26 cellular contexts compared by ENCODE assay signal in the genomic region with DNA sequence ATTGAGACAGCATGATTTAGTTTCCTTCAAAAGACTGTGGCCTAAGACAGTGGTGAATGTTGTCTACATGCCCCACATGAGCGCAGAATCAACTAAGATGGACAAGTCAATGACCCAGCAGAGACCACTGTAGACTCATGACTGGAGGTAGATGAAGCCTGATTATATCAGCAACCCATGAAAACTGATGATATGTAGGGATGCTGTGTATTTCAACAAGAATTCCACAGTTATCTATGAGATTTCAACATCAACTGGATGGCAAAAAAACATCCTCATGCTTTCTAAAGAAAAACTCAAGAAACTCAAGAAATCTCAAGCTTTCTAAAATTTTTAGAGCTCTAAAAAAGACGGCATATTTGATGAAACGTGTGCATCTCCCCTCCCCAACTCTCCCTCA.
"Had no signal": no experiment of that assay in that cellular context is flagged by ENCODE, and none has a peak within 500 bp of the region (broad histone marks: within the 10 kb centered on the region; RNA-seq: fewer than 3 reads in every experiment).

No MANE protein-coding gene starts in this region.

- H3K27ac ChIP-seq: body of pancreas, colonic mucosa, epithelial cell of prostate, esophagus squamous epithelium had no signal

- H3K36me3 Mint-ChIP-seq: activated naive CD4-positive, alpha-beta T cell treated with anti-CD3 and anti-CD28 coated beads, Interleukin-2, amount 10 ng/mL, durations not matched to agents 7 days and 5 days; activated naive CD4-positive, alpha-beta T cell treated with anti-CD3 and anti-CD28 coated beads, Interleukin-2, amount 50 U/mL, for 72 hours; activated naive CD8-positive, alpha-beta T cell treated with anti-CD3 and anti-CD28 coated beads, Interleukin-2, amount 10 ng/mL, durations not matched to agents 7 days and 5 days; WTC11 had no signal

- ATAC-seq: activated naive CD4-positive, alpha-beta T cell treated with anti-CD3 and anti-CD28 coated beads, Interleukin-2, amount 50 U/mL, for 72 hours; activated T-cell treated with anti-CD3 and anti-CD28 coated beads, Interleukin-2, amount 50 U/mL, for 72 hours; body of pancreas; WTC11 had no signal

- H3K4me3 Mint-ChIP-seq: activated CD4-positive, alpha-beta memory T cell treated with anti-CD3 and anti-CD28 coated beads, Interleukin-2, amount 10 ng/mL, durations not matched to agents 7 days and 5 days; activated CD4-positive, alpha-beta T cell treated with anti-CD3 and anti-CD28 coated beads, Interleukin-2, amount 10 ng/mL, durations not matched to agents 7 days and 5 days; activated naive CD4-positive, alpha-beta T cell treated with anti-CD3 and anti-CD28 coated beads, Interleukin-2, amount 10 ng/mL, durations not matched to agents 7 days and 5 days; activated naive CD8-positive, alpha-beta T cell treated with anti-CD3 and anti-CD28 coated beads, Interleukin-2, amount 10 ng/mL, durations not matched to agents 7 days and 5 days; activated T-cell treated with anti-CD3 and anti-CD28 coated beads, Interleukin-2, amount 50 U/mL, for 24 hours; activated T-cell treated with anti-CD3 and anti-CD28 coated beads, Interleukin-2, amount 50 U/mL, for 72 hours; WTC11 had no signal

- H3K27ac Mint-ChIP-seq: activated CD4-positive, alpha-beta memory T cell treated with anti-CD3 and anti-CD28 coated beads, Interleukin-2, amount 10 ng/mL, durations not matched to agents 7 days and 5 days; activated CD4-positive, alpha-beta T cell treated with anti-CD3 and anti-CD28 coated beads, Interleukin-2, amount 10 ng/mL, durations not matched to agents 7 days and 5 days; activated naive CD4-positive, alpha-beta T cell treated with anti-CD3 and anti-CD28 coated beads, Interleukin-2, amount 10 ng/mL, durations not matched to agents 7 days and 5 days; activated naive CD4-positive, alpha-beta T cell treated with anti-CD3 and anti-CD28 coated beads, Interleukin-2, amount 50 U/mL, for 72 hours; activated naive CD8-positive, alpha-beta T cell treated with anti-CD3 and anti-CD28 coated beads, Interleukin-2, amount 10 ng/mL, durations not matched to agents 7 days and 5 days; activated T-cell treated with anti-CD3 and anti-CD28 coated beads, Interleukin-2, amount 50 U/mL, for 24 hours; activated T-cell treated with anti-CD3 and anti-CD28 coated beads, Interleukin-2, amount 50 U/mL, for 72 hours; WTC11 had no signal

- H3K27me3 Mint-ChIP-seq: activated CD4-positive, alpha-beta memory T cell treated with anti-CD3 and anti-CD28 coated beads, Interleukin-2, amount 10 ng/mL, durations not matched to agents 7 days and 5 days; activated CD4-positive, alpha-beta T cell treated with anti-CD3 and anti-CD28 coated beads, Interleukin-2, amount 10 ng/mL, durations not matched to agents 7 days and 5 days; activated naive CD4-positive, alpha-beta T cell treated with anti-CD3 and anti-CD28 coated beads, Interleukin-2, amount 10 ng/mL, durations not matched to agents 7 days and 5 days; activated naive CD8-positive, alpha-beta T cell treated with anti-CD3 and anti-CD28 coated beads, Interleukin-2, amount 10 ng/mL, durations not matched to agents 7 days and 5 days; activated T-cell treated with anti-CD3 and anti-CD28 coated beads, Interleukin-2, amount 50 U/mL, for 24 hours had no signal

- H3K9me3 ChIP-seq: body of pancreas, colonic mucosa, esophagus squamous epithelium had no signal

- H3K27me3 ChIP-seq: body of pancreas, colonic mucosa, esophagus squamous epithelium had no signal

- DNase-seq: activated CD4-positive, alpha-beta memory T cell treated with anti-CD3 and anti-CD28 coated beads, Interleukin-2, amount 10 ng/mL, durations not matched to agents 7 days and 5 days; activated CD4-positive, alpha-beta T cell treated with anti-CD3 and anti-CD28 coated beads for 1 hour; activated CD4-positive, alpha-beta T cell treated with anti-CD3 and anti-CD28 coated beads for 4 hours; activated CD4-positive, alpha-beta T cell treated with anti-CD3 and anti-CD28 coated beads, Interleukin-2, amount 10 ng/mL, durations not matched to agents 7 days and 5 days; activated CD4-positive, alpha-beta T cell treated with anti-CD3 and anti-CD28 coated beads, Interleukin-2, amount 50 U/mL, for 4 hours; activated CD8-positive, alpha-beta memory T cell treated with anti-CD3 and anti-CD28 coated beads, Interleukin-2, amount 50 U/mL, for 48 hours; activated gamma-delta T cell; activated naive CD4-positive, alpha-beta T cell; activated naive CD4-positive, alpha-beta T cell treated with anti-CD3 and anti-CD28 coated beads, Interleukin-2, amount 10 ng/mL, durations not matched to agents 7 days and 5 days; activated naive CD8-positive, alpha-beta T cell treated with anti-CD3 and anti-CD28 coated beads, Interleukin-2, amount 10 ng/mL, durations not matched to agents 7 days and 5 days; activated T-cell treated with anti-CD3 and anti-CD28 coated beads for 4 hours; activated T-cell treated with anti-CD3 and anti-CD28 coated beads, Interleukin-2, amount 50 U/mL, for 24 hours; activated T-cell treated with anti-CD3 and anti-CD28 coated beads, Interleukin-2, amount 50 U/mL, for 72 hours; amniotic stem cell; anterior cingulate cortex; body of pancreas; caudate nucleus; colonic mucosa; effector CD8-positive, alpha-beta T cell; esophagus squamous epithelium; foreskin fibroblast; head of caudate nucleus; T-helper 2 cell had no signal

- H3K9me3 Mint-ChIP-seq: activated CD4-positive, alpha-beta T cell treated with anti-CD3 and anti-CD28 coated beads, Interleukin-2, amount 10 ng/mL, durations not matched to agents 7 days and 5 days; activated naive CD4-positive, alpha-beta T cell treated with anti-CD3 and anti-CD28 coated beads, Interleukin-2, amount 10 ng/mL, durations not matched to agents 7 days and 5 days; activated T-cell treated with anti-CD3 and anti-CD28 coated beads, Interleukin-2, amount 50 U/mL, for 24 hours; activated T-cell treated with anti-CD3 and anti-CD28 coated beads, Interleukin-2, amount 50 U/mL, for 72 hours had no signal

- H3K36me3 ChIP-seq: colonic mucosa, esophagus squamous epithelium had no signal

- H3K4me1 Mint-ChIP-seq: activated CD4-positive, alpha-beta memory T cell treated with anti-CD3 and anti-CD28 coated beads, Interleukin-2, amount 10 ng/mL, durations not matched to agents 7 days and 5 days; activated CD4-positive, alpha-beta T cell treated with anti-CD3 and anti-CD28 coated beads, Interleukin-2, amount 10 ng/mL, durations not matched to agents 7 days and 5 days; activated naive CD4-positive, alpha-beta T cell treated with anti-CD3 and anti-CD28 coated beads, Interleukin-2, amount 10 ng/mL, durations not matched to agents 7 days and 5 days; activated naive CD8-positive, alpha-beta T cell treated with anti-CD3 and anti-CD28 coated beads, Interleukin-2, amount 10 ng/mL, durations not matched to agents 7 days and 5 days had no signal

- H3K4me3 ChIP-seq: body of pancreas, colonic mucosa, esophagus squamous epithelium had no signal
